In the genomic region with DNA sequence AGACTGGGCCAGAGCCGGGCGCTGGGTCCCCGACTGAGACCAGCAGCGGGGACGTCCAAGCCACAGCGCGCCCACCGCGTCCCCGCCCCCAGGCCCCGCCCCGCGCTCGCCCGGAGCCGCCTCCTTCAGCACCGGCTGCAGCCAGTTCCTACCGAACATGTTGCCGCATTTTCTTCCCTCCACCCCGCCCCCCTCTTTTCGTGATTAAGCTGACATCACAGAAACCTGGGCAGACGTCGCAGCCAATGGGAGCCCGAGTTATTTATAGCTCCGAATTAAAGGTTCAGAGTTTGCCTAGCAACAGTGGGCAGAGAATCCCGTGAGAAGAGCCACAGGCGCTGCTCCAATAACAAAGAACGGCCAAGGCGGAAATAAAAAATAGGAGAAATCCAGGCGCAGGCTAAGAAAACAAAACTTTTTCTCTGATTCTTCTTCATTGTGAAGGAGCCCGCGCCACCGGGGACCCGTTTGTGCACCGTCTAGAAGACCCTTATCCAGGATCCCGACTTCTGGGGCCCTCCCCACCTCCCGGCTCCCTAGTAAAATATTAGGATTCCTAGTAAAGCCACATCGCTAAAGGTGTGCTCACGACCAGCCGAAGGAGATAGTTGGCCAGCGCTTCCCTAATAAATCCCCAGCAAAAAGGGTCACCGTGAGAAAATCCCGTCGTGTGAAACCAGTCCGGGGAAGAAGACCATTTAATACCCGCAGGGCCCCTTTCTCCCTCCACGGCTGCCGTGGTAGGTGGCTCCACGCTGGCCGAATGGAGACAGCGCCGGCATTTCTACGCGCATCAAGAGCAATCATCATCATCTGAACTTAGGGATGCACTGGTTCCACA, we compare ENCODE assay signal across 7 cellular contexts.
A peak's percentile ranks its signal among the peaks of the same experiment; 100 is the strongest.
DNase-seq lines count a peak whose midpoint lies in the region; ATAC-seq and TF ChIP-seq lines count a peak whose summit lies in the region.

No MANE protein-coding gene starts in this region.

- DNase-seq in NCI-H510A treated with DMSO at 0.1 percent for 48 hours (lab: John Stamatoyannopoulos, UW) (peak; percentile 80), cerebellum (ENCODE audit: low spot score) (peak; percentile 94), iris pigment epithelial cell (ENCODE audit: low read depth) (peak; percentile 98), smooth muscle cell (lab: John Stamatoyannopoulos, UW; ENCODE audit: unreplicated experiment) (peak; percentile 75)
- DNase-seq in activated CD4-positive, alpha-beta T cell treated with anti-CD3 and anti-CD28 coated beads for 24 hours (ENCODE audit: low read depth in 2 of 2): peak; percentile 80 to 83

- ATAC-seq in GM18858 (IDR thresholded peaks at IDR 0.05; ENCODE audit: unreplicated experiment) (peak; percentile 53), HG03432 (IDR thresholded peaks at IDR 0.05; ENCODE audit: unreplicated experiment) (peak; percentile 82)

- H2AFZ ChIP-seq in smooth muscle cell (ENCODE audit: low read depth): peak overlapping the region; percentile 29

- no peak for TF ChIP-seq CTCF in smooth muscle cell (IDR thresholded peaks at IDR 0.05; ENCODE audit: borderline replicate concordance, insufficient read depth, poor library complexity, severe bottlenecking)

- WGBS in smooth muscle cell (ENCODE audit: low lambda C conversion rate): 1% methylated on average over 54 of the region's 54 CpGs

- peaks cover 14% of the 10 kb centered on the region for H3F3A ChIP-seq in smooth muscle cell (ENCODE audit: low read depth)

- no peaks in the 10 kb centered on the region for H3K36me3 ChIP-seq in smooth muscle cell (ENCODE audit: low read depth)

- H3K9me3 ChIP-seq in smooth muscle cell (replicated peaks; ENCODE audit: low read depth): no peaks in the 10 kb centered on the region

- peaks cover 27% of the 10 kb centered on the region for H3K4me1 ChIP-seq in smooth muscle cell (ENCODE audit: low read depth)

- H3K27ac ChIP-seq in smooth muscle cell (ENCODE audit: low read depth): peak overlapping the region; percentile 97

- H3K27me3 ChIP-seq in smooth muscle cell (ENCODE audit: low read depth): no peaks in the 10 kb centered on the region

- H3K4me3 ChIP-seq in smooth muscle cell: peak overlapping the region; percentile 97

- peaks cover 10% of the 10 kb centered on the region for H3K79me2 ChIP-seq in smooth muscle cell (ENCODE audit: low read depth)

- H4K20me1 ChIP-seq in smooth muscle cell (ENCODE audit: low read depth): peaks cover 52% of the 10 kb centered on the region

- peak overlapping the region; percentile 91 for H3K4me2 ChIP-seq in smooth muscle cell

- peak overlapping the region; percentile 98 for H3K9ac ChIP-seq in smooth muscle cell (ENCODE audit: low read depth)

Comparison
In these comparisons a context has a peak if more than half of its experiments do, and no peak if none do; other contexts are left out.
1. Peak in every context shown above with its lines: DNase-seq, ATAC-seq, H3K4me3 ChIP-seq and H3K27ac ChIP-seq.